ENCODE assay signal across 21 cellular contexts in genomic region chr10:88949051-88949450, GRCh38. TPM values are rescaled to one million over a fixed set of nuclear protein-coding genes. Genes with fewer than 3 reads are reported as not detected.
DNase-seq lines count a peak whose midpoint lies in the region; ATAC-seq and TF ChIP-seq lines count a peak whose summit lies in the region.
"Had no signal": no experiment of that assay in that cellular context is flagged by ENCODE, and none has a peak within 500 bp of the region (broad histone marks: within the 10 kb centered on the region; RNA-seq: fewer than 3 reads in every experiment).

No MANE protein-coding gene starts in this region.

- TF ChIP-seq POLR2A in sigmoid colon (IDR thresholded peaks at IDR 0.05), result no peak

- peak overlapping the region; percentile 79 to 93 for H3K27ac ChIP-seq in right atrium auricular region
- no peak overlapping the region for H3K27ac ChIP-seq in right cardiac atrium (ENCODE audit: low read length)
- H3K27ac ChIP-seq in sigmoid colon, result peak overlapping the region; percentile 93 to 97 (median 95)

- intact Hi-C loops in Right ventricle myocardium inferior (cut with DNase I) (no loop called here), right cardiac atrium (cut with DNase I) (no loop called here), sigmoid colon (cut with DNase I) (no loop called here)

- 62% methylated on average over 2 of the region's 2 CpGs for WGBS in right cardiac atrium
- WGBS in sigmoid colon, 2 donors, result 86 to 87% methylated on average over 2 of the region's 2 CpGs

- ATAC-seq in Right ventricle myocardium inferior (no peak), right cardiac atrium (no peak), GM21360 (IDR thresholded peaks at IDR 0.05; ENCODE audit: unreplicated experiment) (no peak)
- ATAC-seq: esophagus mucosa had no signal

- TF ChIP-seq EP300 in sigmoid colon (IDR thresholded peaks at IDR 0.05), result peak in 1 of 4 donors; percentile 32

- no peak overlapping the region for H3K4me3 Mint-ChIP-seq in T-helper 2 cell treated with Interferon-gamma antibody and Interleukin-4, amounts not matched to agents 5 μg/mL and 100 μg/mL, for 36 hours
- H3K4me3 Mint-ChIP-seq: CD4-positive, alpha-beta T cell; memory B cell; nephron progenitor cell; type B pancreatic cell had no signal

- H3K36me3 Mint-ChIP-seq in T-helper 2 cell treated with Interferon-gamma antibody and Interleukin-4, amounts not matched to agents 5 μg/mL and 100 μg/mL, for 36 hours (ENCODE audit: low read depth), result no peaks in the 10 kb centered on the region
- H3K36me3 Mint-ChIP-seq: type B pancreatic cell had no signal

- H3K9me3 ChIP-seq in right atrium auricular region (no peaks in the 10 kb centered on the region), right cardiac atrium (ENCODE audit: control insufficient read depth, low read length) (no peaks in the 10 kb centered on the region), sigmoid colon (no peaks in the 10 kb centered on the region)

- TF ChIP-seq CTCF in right atrium auricular region (IDR thresholded peaks at IDR 0.05), result no peak
- TF ChIP-seq CTCF in sigmoid colon (IDR thresholded peaks at IDR 0.05), result no peak

- peaks cover 13% of the 10 kb centered on the region for H3K4me1 Mint-ChIP-seq in T-helper 2 cell treated with Interferon-gamma antibody and Interleukin-4, amounts not matched to agents 5 μg/mL and 100 μg/mL, for 36 hours (ENCODE audit: low read depth)

- H3K4me1 ChIP-seq in right atrium auricular region (peaks cover 0 to 46% of the 10 kb centered on the region in 2 donors), right cardiac atrium (ENCODE audit: control insufficient read depth, insufficient read depth, low read length) (no peaks in the 10 kb centered on the region), sigmoid colon (peaks cover 0 to 74% (median 55%) of the 10 kb centered on the region in 4 donors)

- H3K27ac Mint-ChIP-seq in T-helper 2 cell treated with Interferon-gamma antibody and Interleukin-4, amounts not matched to agents 5 μg/mL and 100 μg/mL, for 36 hours, result no peak overlapping the region
- H3K27ac Mint-ChIP-seq: CD4-positive, alpha-beta T cell; memory B cell; nephron progenitor cell; type B pancreatic cell had no signal

- no peaks in the 10 kb centered on the region for H3K27me3 ChIP-seq in right atrium auricular region
- H3K27me3 ChIP-seq in right cardiac atrium (ENCODE audit: control insufficient read depth, insufficient read depth), result no peaks in the 10 kb centered on the region
- no peaks in the 10 kb centered on the region for H3K27me3 ChIP-seq in sigmoid colon

- DNase-seq in right atrium auricular region (ENCODE audit: low spot score) (no peak), Right ventricle myocardium inferior (ENCODE audit: missing footprints) (no peak), right cardiac atrium (no peak), sigmoid colon (no peak), UCSD-AML1 (lab: John Stamatoyannopoulos, UW; ENCODE audit: unreplicated experiment) (no peak), kidney tubule cell (ENCODE audit: low spot score) (no peak)
- DNase-seq in T-helper 2 cell treated with Interferon-gamma antibody and Interleukin-4, amounts not matched to agents 5 μg/mL and 100 μg/mL, for 36 hours (ENCODE audit: low spot score), result no peak
- DNase-seq: ACHN; activated CD4-positive, alpha-beta T cell treated with anti-CD3 and anti-CD28 coated beads for 48 hours; activated effector memory CD4-positive, alpha-beta T cell treated with Interleukin-2 at 50 U/mL for 16 hours; CD4-positive, alpha-beta T cell; central memory CD4-positive, alpha-beta T cell; DMS153; GDM1; NCI-H524; nephron progenitor cell; RPMI8226 had no signal

- H3K4me3 ChIP-seq in right atrium auricular region, result peak overlapping the region; percentile 53 to 57
- peak overlapping the region; percentile 22 for H3K4me3 ChIP-seq in right cardiac atrium (ENCODE audit: low read length)
- peak overlapping the region; percentile 50 to 67 (median 58) for H3K4me3 ChIP-seq in sigmoid colon

- H3K36me3 ChIP-seq in right atrium auricular region, result peaks cover 53% of the 10 kb centered on the region
- H3K36me3 ChIP-seq in sigmoid colon, result peaks cover 19 to 47% (median 22%) of the 10 kb centered on the region in 4 donors

- no peaks in the 10 kb centered on the region for H3K9me3 Mint-ChIP-seq in T-helper 2 cell treated with Interferon-gamma antibody and Interleukin-4, amounts not matched to agents 5 μg/mL and 100 μg/mL, for 36 hours
- H3K9me3 Mint-ChIP-seq: CD4-positive, alpha-beta T cell; nephron progenitor cell; type B pancreatic cell had no signal

- no peaks in the 10 kb centered on the region for H3K27me3 Mint-ChIP-seq in T-helper 2 cell treated with Interferon-gamma antibody and Interleukin-4, amounts not matched to agents 5 μg/mL and 100 μg/mL, for 36 hours (ENCODE audit: low read depth)
- H3K27me3 Mint-ChIP-seq: CD4-positive, alpha-beta T cell; memory B cell; type B pancreatic cell had no signal

RNA-seq across cellular contexts. Expression of gene ACTA2, which starts 3.5 kb away (rescaled TPM):
- total RNA-seq in right atrium auricular region (1,000 to 10,000 TPM in 1 of 2 donors, 100 to 1,000 TPM in 1; 934 to 1,936 TPM), Right ventricle myocardium inferior (75.2 TPM), right cardiac atrium (1,000 to 10,000 TPM in 2 of 4 donors, 100 to 1,000 TPM in 2; 746 to 3,137 (median 1,120) TPM), sigmoid colon (1,000 to 10,000 TPM; 2,072 to 5,444 (median 3,070) TPM)
- polyA plus RNA-seq in right cardiac atrium (649 TPM), sigmoid colon (100 to 1,000 TPM in 1 of 3 donors, 10 to 100 TPM in 2; 43.7 to 237 (median 78.1) TPM)

RNA-seq across cellular contexts. Expression of gene FAS, which starts 41.5 kb away (rescaled TPM):
- total RNA-seq in right atrium auricular region (10 to 100 TPM in 1 of 2 donors, 1 to 10 TPM in 1; 8.0 to 12.2 TPM), Right ventricle myocardium inferior (4.7 TPM), right cardiac atrium (10 to 100 TPM in 1 of 4 donors, 1 to 10 TPM in 3; 5.7 to 10.1 (median 6.5) TPM), sigmoid colon (10 to 100 TPM; 14.3 to 44.6 (median 22.1) TPM)
- polyA plus RNA-seq in right cardiac atrium (4.7 TPM), sigmoid colon (10 to 100 TPM in 2 of 3 donors, 1 to 10 TPM in 1; 7.6 to 18.8 (median 11.4) TPM)
